In the genomic region with DNA sequence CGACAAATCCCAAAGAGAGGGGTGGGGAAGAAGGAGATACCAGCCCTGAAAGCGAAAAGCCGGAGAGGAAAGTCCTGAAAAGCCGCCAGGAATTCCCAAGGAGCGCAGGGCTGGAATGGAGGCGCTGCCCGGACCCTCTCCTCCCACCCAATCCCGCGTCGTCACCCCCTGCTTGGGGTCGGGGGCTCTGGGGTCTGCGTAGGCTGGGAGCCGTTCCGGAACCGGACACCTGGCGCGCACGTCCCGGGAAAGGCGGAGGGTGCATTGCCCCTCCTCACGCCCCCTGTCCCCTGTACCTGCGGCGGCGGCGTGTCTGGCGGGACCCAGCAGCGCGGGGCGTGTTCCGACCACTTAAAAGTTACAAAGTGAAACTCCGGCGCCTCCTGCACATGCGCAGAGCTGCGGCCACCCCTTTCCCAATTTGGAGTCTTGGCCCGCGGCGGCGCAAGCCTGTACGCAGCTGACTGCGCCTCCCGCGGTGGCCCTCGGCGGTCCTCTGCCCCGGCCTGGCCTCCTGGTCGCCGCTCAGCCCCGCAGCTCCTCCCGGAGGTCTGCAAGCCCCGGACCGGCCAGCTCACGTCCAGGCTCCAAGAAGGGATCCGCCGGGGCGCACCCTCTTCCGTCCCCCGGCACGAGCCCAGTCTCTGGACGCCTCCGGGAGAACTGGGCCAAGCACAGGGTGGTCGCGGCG, we compare ENCODE assay signal across 8 cellular contexts. TPM values are rescaled to one million over a fixed set of nuclear protein-coding genes. Genes with fewer than 3 reads are reported as not detected.
DNase-seq lines count a peak whose midpoint lies in the region; ATAC-seq and TF ChIP-seq lines count a peak whose summit lies in the region.

A gene (minus strand): TSS at position 373 of the 691 bp plus-strand sequence. CDS start 4,800 bp downstream, outside the sequence.

- in situ Hi-C loops in G401 (cut with HindIII; ENCODE audit: low sequenced_read_pairs) = no loop called here

- peak; percentile 69 for ATAC-seq in GM21576 (IDR thresholded peaks at IDR 0.05; ENCODE audit: unreplicated experiment)

- peaks cover 0 to 54% (median 49%) of the 10 kb centered on the region in 4 donors for H3K4me1 ChIP-seq in sigmoid colon

- DNase-seq in G401 (ENCODE audit: low spot score) (peak; percentile 32), T-helper 9 cell (peak; percentile 91), astrocyte of the hippocampus (ENCODE audit: low read depth, low spot score) (peak; percentile 91), hypothalamus (lab: John Stamatoyannopoulos, UW) (peak in 50 of 51 donors; percentile 36 to 91 (median 76)), sigmoid colon (peak; percentile 98), NCI-H187 treated with DMSO at 0.1 percent for 48 hours (lab: John Stamatoyannopoulos, UW) (no peak)

- intact Hi-C loops in sigmoid colon (cut with DNase I) = loop anchor here (2.0 to 5.0 kb wide), 4 partner anchors 29 to 95 kb away; a partner anchor contains a TSS

- 0% methylated on average over 63 of the region's 63 CpGs for whole genome bisulfite sequencing in sigmoid colon, 2 donors

- no peaks in the 10 kb centered on the region for H3K27me3 ChIP-seq in sigmoid colon

- no peak for TF ChIP-seq RAD21 in Ishikawa (IDR thresholded peaks at IDR 0.05; ENCODE audit: low read depth)

- no peaks in the 10 kb centered on the region for H3K9me3 ChIP-seq in sigmoid colon

- peak within 1 kb of the TSS; percentile 88 to 91 (median 90) for H3K27ac ChIP-seq in sigmoid colon

- peak in 2 of 4 experiments; percentile 4 to 49 for TF ChIP-seq CTCF in sigmoid colon (IDR thresholded peaks at IDR 0.05)

- TF ChIP-seq POLR2A in sigmoid colon (IDR thresholded peaks at IDR 0.05) = peak; percentile 66 to 84

- TF ChIP-seq EP300 in Ishikawa (IDR thresholded peaks at IDR 0.05; ENCODE audit: borderline replicate concordance) (no peak), sigmoid colon (IDR thresholded peaks at IDR 0.05) (no peak)

- H3K4me3 ChIP-seq in sigmoid colon = peak within 1 kb of the TSS; percentile 91 to 98 (median 94)

- peaks cover 0 to 4% (median 0%) of the 10 kb centered on the region in 4 donors for H3K36me3 ChIP-seq in sigmoid colon

TF ChIP-seq in Ishikawa, 13 proteins besides CTCF, POLR2A, EP300 and RAD21:
- peak; percentile 99 for TF ChIP-seq ZBTB7A (IDR thresholded peaks at IDR 0.05; ENCODE audit: low read depth)
- TF ChIP-seq, protein P1, sequence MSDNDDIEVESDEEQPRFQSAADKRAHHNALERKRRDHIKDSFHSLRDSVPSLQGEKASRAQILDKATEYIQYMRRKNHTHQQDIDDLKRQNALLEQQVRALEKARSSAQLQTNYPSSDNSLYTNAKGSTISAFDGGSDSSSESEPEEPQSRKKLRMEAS (IDR thresholded peaks at IDR 0.05) = peak; percentile 62
- TF ChIP-seq CEBPB (IDR thresholded peaks at IDR 0.05) = no peak
- peak; percentile 71 for TF ChIP-seq TAF1 (IDR thresholded peaks at IDR 0.05; ENCODE audit: low read depth)
- TF ChIP-seq, protein P2, sequence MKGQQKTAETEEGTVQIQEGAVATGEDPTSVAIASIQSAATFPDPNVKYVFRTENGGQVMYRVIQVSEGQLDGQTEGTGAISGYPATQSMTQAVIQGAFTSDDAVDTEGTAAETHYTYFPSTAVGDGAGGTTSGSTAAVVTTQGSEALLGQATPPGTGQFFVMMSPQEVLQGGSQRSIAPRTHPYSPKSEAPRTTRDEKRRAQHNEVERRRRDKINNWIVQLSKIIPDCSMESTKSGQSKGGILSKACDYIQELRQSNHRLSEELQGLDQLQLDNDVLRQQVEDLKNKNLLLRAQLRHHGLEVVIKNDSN (IDR thresholded peaks at IDR 0.05) = no peak
- peak; percentile 5; the same call in 1 of the 2 replicates for TF ChIP-seq EGR1 (IDR thresholded peaks at IDR 0.05)
- TF ChIP-seq TCF12 (IDR thresholded peaks at IDR 0.05; ENCODE audit: low read depth) = no peak
- TF ChIP-seq YY1 (IDR thresholded peaks at IDR 0.05; ENCODE audit: low read depth) = 0 out of 2 replicates have a peak, but pooled peaks have one; percentile 23
- peak; percentile 9; the same call in 1 of the 2 replicates for TF ChIP-seq TEAD4 (IDR thresholded peaks at IDR 0.05)

RNA-seq across cellular contexts. Expression of the gene that starts here (rescaled TPM):
- total RNA-seq in G401 (2014; rRNA removed; shearing (Covaris generic)) = 1.8 and 2.2 TPM in 2 replicates
- total RNA-seq in sigmoid colon = 10 to 100 TPM; 25.3 to 94.4 (median 36.9) TPM
- 100 to 1,000 TPM in 1 of 3 donors, 1 to 10 TPM in 2; 3.0 to 103 (median 5.5) TPM for polyA plus RNA-seq in sigmoid colon
